In the genomic region with DNA sequence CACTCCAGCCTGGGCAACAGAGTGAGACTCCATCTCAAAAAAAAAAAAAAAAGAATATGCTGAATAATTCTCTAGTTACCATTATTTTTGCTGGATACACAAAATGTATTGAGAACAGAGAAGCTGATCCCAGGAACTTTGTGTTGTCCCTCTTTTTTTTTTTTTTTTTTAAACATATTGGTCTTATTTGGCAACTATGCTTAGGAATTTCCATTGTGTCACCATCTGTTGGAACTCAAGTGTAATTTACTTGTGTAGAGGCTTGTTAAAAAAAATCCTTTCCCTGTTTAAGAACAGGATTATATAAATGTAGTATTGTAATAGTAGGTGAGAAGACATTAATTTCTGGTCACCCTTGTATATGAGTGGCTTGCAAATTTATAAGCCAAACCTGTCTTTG, we compare ENCODE assay signal across 17 cellular contexts.
"Had no signal": no experiment of that assay in that cellular context is flagged by ENCODE, and none has a peak within 500 bp of the region (broad histone marks: within the 10 kb centered on the region; RNA-seq: fewer than 3 reads in every experiment).

No MANE protein-coding gene starts in this region.

- DNase-seq: activated naive CD4-positive, alpha-beta T cell treated with anti-CD3 and anti-CD28 coated beads, Interleukin-2, amount 10 ng/mL, durations not matched to agents 7 days and 5 days; activated T-cell treated with anti-CD3 and anti-CD28 coated beads for 4 hours; central memory CD4-positive, alpha-beta T cell; effector CD4-positive, alpha-beta T cell; hippocampal formation; kidney; left ventricle myocardium inferior; natural killer cell; posterior cingulate gyrus; stimulated activated CD4-positive, alpha-beta T cell treated with anti-CD3 and anti-CD28 coated beads, Interleukin-4, amount 100 ng/mL, for 1 hour; stimulated activated naive B cell treated with anti-CD40 and anti-IgM and Interleukin-4, amounts not matched to agents 10 μg/mL and 1 μg/mL and 100 μg/mL, for 72 hours; uterus had no signal

- H3K4me1 Mint-ChIP-seq: activated naive CD4-positive, alpha-beta T cell treated with anti-CD3 and anti-CD28 coated beads, Interleukin-2, amount 10 ng/mL, durations not matched to agents 7 days and 5 days; activated T-helper 17 cell treated with anti-CD3 and anti-CD28 coated beads, Interleukin-2, amount 50 U/mL, for 72 hours; memory B cell; natural killer cell; stimulated activated naive B cell treated with anti-CD40 and anti-IgM and Interleukin-4, amounts not matched to agents 10 μg/mL and 1 μg/mL and 100 μg/mL, for 72 hours had no signal

- H3K4me3 ChIP-seq: coronary artery, left ventricle myocardium inferior, tibial nerve, uterus had no signal

- H3K27ac ChIP-seq: coronary artery, left ventricle myocardium inferior, tibial nerve, uterus had no signal

- H3K27me3 ChIP-seq: tibial nerve, uterus had no signal

- H3K9me3 ChIP-seq: left ventricle myocardium inferior, tibial nerve, uterus had no signal

- H3K4me1 ChIP-seq: uterus had no signal

- H3K27me3 Mint-ChIP-seq: activated naive CD4-positive, alpha-beta T cell treated with anti-CD3 and anti-CD28 coated beads, Interleukin-2, amount 10 ng/mL, durations not matched to agents 7 days and 5 days; activated T-helper 17 cell treated with anti-CD3 and anti-CD28 coated beads, Interleukin-2, amount 50 U/mL, for 72 hours had no signal

- H3K36me3 ChIP-seq: uterus had no signal

- H3K4me3 Mint-ChIP-seq: activated naive CD4-positive, alpha-beta T cell treated with anti-CD3 and anti-CD28 coated beads, Interleukin-2, amount 10 ng/mL, durations not matched to agents 7 days and 5 days; activated T-helper 17 cell treated with anti-CD3 and anti-CD28 coated beads, Interleukin-2, amount 50 U/mL, for 72 hours; memory B cell; natural killer cell; stimulated activated naive B cell treated with anti-CD40 and anti-IgM and Interleukin-4, amounts not matched to agents 10 μg/mL and 1 μg/mL and 100 μg/mL, for 72 hours had no signal

- H3K9me3 Mint-ChIP-seq: activated naive CD4-positive, alpha-beta T cell treated with anti-CD3 and anti-CD28 coated beads, Interleukin-2, amount 10 ng/mL, durations not matched to agents 7 days and 5 days; activated T-helper 17 cell treated with anti-CD3 and anti-CD28 coated beads, Interleukin-2, amount 50 U/mL, for 72 hours; memory B cell; natural killer cell; stimulated activated naive B cell treated with anti-CD40 and anti-IgM and Interleukin-4, amounts not matched to agents 10 μg/mL and 1 μg/mL and 100 μg/mL, for 72 hours had no signal

- ATAC-seq: activated CD4-positive, CD25-positive, alpha-beta regulatory T cell treated with anti-CD3 and anti-CD28 coated beads, Interleukin-2, amount 50 U/mL, for 24 hours; activated T-helper 17 cell treated with anti-CD3 and anti-CD28 coated beads, Interleukin-2, amount 50 U/mL, for 72 hours; natural killer cell; stimulated activated naive B cell treated with anti-CD40 and anti-IgM and Interleukin-4, amounts not matched to agents 10 μg/mL and 1 μg/mL and 100 μg/mL, for 72 hours had no signal

- H3K36me3 Mint-ChIP-seq: activated naive CD4-positive, alpha-beta T cell treated with anti-CD3 and anti-CD28 coated beads, Interleukin-2, amount 10 ng/mL, durations not matched to agents 7 days and 5 days; memory B cell; natural killer cell; stimulated activated naive B cell treated with anti-CD40 and anti-IgM and Interleukin-4, amounts not matched to agents 10 μg/mL and 1 μg/mL and 100 μg/mL, for 72 hours had no signal

- H3K27ac Mint-ChIP-seq: activated naive CD4-positive, alpha-beta T cell treated with anti-CD3 and anti-CD28 coated beads, Interleukin-2, amount 10 ng/mL, durations not matched to agents 7 days and 5 days; activated T-helper 17 cell treated with anti-CD3 and anti-CD28 coated beads, Interleukin-2, amount 50 U/mL, for 72 hours; memory B cell; natural killer cell; stimulated activated naive B cell treated with anti-CD40 and anti-IgM and Interleukin-4, amounts not matched to agents 10 μg/mL and 1 μg/mL and 100 μg/mL, for 72 hours had no signal
